Comparison of ENCODE assay signal across 9 cellular contexts in the genomic region with DNA sequence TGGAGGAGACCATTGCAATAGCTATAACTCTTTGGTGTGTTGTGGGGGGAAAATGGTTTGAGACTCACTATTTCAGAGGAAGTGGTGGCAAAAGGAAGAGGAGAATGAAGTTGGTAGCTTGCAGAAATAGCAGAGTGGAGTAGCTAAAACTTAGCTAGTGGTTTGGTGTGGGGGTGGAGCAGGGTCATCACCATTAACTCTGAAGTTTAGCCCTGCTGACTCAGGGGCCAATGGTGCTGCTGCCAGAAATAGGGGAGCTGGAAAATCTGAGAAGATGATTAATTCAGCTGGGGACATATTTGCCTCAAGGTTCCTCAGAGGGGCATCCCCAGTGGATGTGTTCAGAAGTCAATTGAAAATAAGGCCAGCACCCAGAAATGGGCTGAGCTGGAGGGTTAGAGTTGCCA.
DNase-seq lines count a peak whose midpoint lies in the region; ATAC-seq and TF ChIP-seq lines count a peak whose summit lies in the region.
"Had no signal": no experiment of that assay in that cellular context is flagged by ENCODE, and none has a peak within 500 bp of the region (broad histone marks: within the 10 kb centered on the region; RNA-seq: fewer than 3 reads in every experiment).

No MANE protein-coding gene starts in this region.

- in situ Hi-C loops in brain microvascular endothelial cell (cut with HindIII; ENCODE audit: low pct_ligation_motif_present, low sequenced_read_pairs), result no loop called here

- H3K4me3 Mint-ChIP-seq in T-helper 1 cell treated with Interleukin-12 subunit alpha and Interleukin-12 subunit beta and Interleukin-4 antibody, amounts not matched to agents 30 μg/mL and 1 μg/mL, for 36 hours, result peak overlapping the region; percentile 70

- no peak for TF ChIP-seq CTCF in GM20000 (IDR thresholded peaks at IDR 0.05; ENCODE audit: extremely low read depth, missing control alignments)
- no peak for TF ChIP-seq CTCF in brain microvascular endothelial cell (IDR thresholded peaks at IDR 0.05; ENCODE audit: low read depth, low read length, missing control alignments)

- no peaks in the 10 kb centered on the region for H3K27me3 ChIP-seq in brain microvascular endothelial cell (replicated peaks)

- peaks cover 36% of the 10 kb centered on the region for H3K36me3 Mint-ChIP-seq in T-helper 1 cell treated with Interleukin-12 subunit alpha and Interleukin-12 subunit beta and Interleukin-4 antibody, amounts not matched to agents 30 μg/mL and 1 μg/mL, for 36 hours (ENCODE audit: low read depth)

- H3K27ac ChIP-seq in brain microvascular endothelial cell, result peak overlapping the region; percentile 86
- no peak overlapping the region for H3K27ac ChIP-seq in substantia nigra (ENCODE audit: low read depth, low read length, poor library complexity, severe bottlenecking)

- H3K4me1 Mint-ChIP-seq in T-helper 1 cell treated with Interleukin-12 subunit alpha and Interleukin-12 subunit beta and Interleukin-4 antibody, amounts not matched to agents 30 μg/mL and 1 μg/mL, for 36 hours (ENCODE audit: low read depth), result peaks cover 67% of the 10 kb centered on the region

- H3K9me3 Mint-ChIP-seq in T-helper 1 cell treated with Interleukin-12 subunit alpha and Interleukin-12 subunit beta and Interleukin-4 antibody, amounts not matched to agents 30 μg/mL and 1 μg/mL, for 36 hours, result no peaks in the 10 kb centered on the region

- no peak for ATAC-seq in GM18505 (IDR thresholded peaks at IDR 0.05; ENCODE audit: unreplicated experiment)

- no peak overlapping the region for H3K4me3 ChIP-seq in brain microvascular endothelial cell (ENCODE audit: low read depth, low read length)
- H3K4me3 ChIP-seq: lung had no signal

- peaks cover 3% of the 10 kb centered on the region for H3K27me3 Mint-ChIP-seq in T-helper 1 cell treated with Interleukin-12 subunit alpha and Interleukin-12 subunit beta and Interleukin-4 antibody, amounts not matched to agents 30 μg/mL and 1 μg/mL, for 36 hours (ENCODE audit: low read depth)

- no peak for TF ChIP-seq POLR2A in GM18505 (IDR thresholded peaks at IDR 0.05; ENCODE audit: borderline replicate concordance, extremely low read depth, insufficient read depth, insufficient read length)

- peak overlapping the region; percentile 91 for H3K27ac Mint-ChIP-seq in T-helper 1 cell treated with Interleukin-12 subunit alpha and Interleukin-12 subunit beta and Interleukin-4 antibody, amounts not matched to agents 30 μg/mL and 1 μg/mL, for 36 hours

- no peaks in the 10 kb centered on the region for H3K36me3 ChIP-seq in brain microvascular endothelial cell (replicated peaks)

- peak; percentile 12 for DNase-seq in GM20000 (ENCODE audit: low spot score)
- peak; percentile 41 for DNase-seq in brain microvascular endothelial cell
- peak in 2 of 3 experiments; percentile 54 to 57 for DNase-seq in stimulated activated CD4-positive, alpha-beta T cell treated with anti-CD3 and anti-CD28 coated beads, TNF-alpha, amount 100 ng/mL, for 4 hours (ENCODE audit: low read depth in 3 of 3)
- no peak for DNase-seq in ureter (ENCODE audit: low spot score)
- no peak for DNase-seq in SK-N-DZ (ENCODE audit: low spot score)
- no peak for DNase-seq in substantia nigra (lab: John Stamatoyannopoulos, UW)

Comparison
In these comparisons a context has a peak if more than half of its experiments do, and no peak if none do; other contexts are left out.
1. DNase-seq: peak in GM20000 (single experiment), brain microvascular endothelial cell (single experiment) and stimulated activated CD4-positive, alpha-beta T cell treated with anti-CD3 and anti-CD28 coated beads, TNF-alpha, amount 100 ng/mL, for 4 hours (2 of 3); none in ureter (single experiment), SK-N-DZ (single experiment) and substantia nigra (0 of 49).